Comparison of ENCODE assay signal across 8 cellular contexts in genomic region chr22:28883917-28884753, GRCh38. TPM values are rescaled to one million over a fixed set of nuclear protein-coding genes. Genes with fewer than 3 reads are reported as not detected.
A peak's percentile ranks its signal among the peaks of the same experiment; 100 is the strongest.
DNase-seq lines count a peak whose midpoint lies in the region; ATAC-seq and TF ChIP-seq lines count a peak whose summit lies in the region.

No MANE protein-coding gene starts in this region.

- no peaks in the 10 kb centered on the region for H3K27me3 ChIP-seq in osteoblast (ENCODE audit: insufficient read depth, low read length)

- TF ChIP-seq CTCF in fibroblast of villous mesenchyme (IDR thresholded peaks at IDR 0.05; ENCODE audit: insufficient read depth, low read depth, low read length) (no peak), osteoblast (IDR thresholded peaks at IDR 0.05; ENCODE audit: extremely low read depth, low read depth, low read length) (no peak)

- H3K4me3 Mint-ChIP-seq in activated T-helper 1 cell treated with anti-CD3 and anti-CD28 coated beads, Interleukin-12 subunit alpha, Interleukin-12 subunit beta, Interleukin-2, Interleukin-4 antibody, amounts not matched to agents 30 ng/mL and 10 ng/mL and 1 ng/mL, durations not matched to agents 14 hours and 24 hours and 36 hours: peak overlapping the region; percentile 69

- peaks cover 14% of the 10 kb centered on the region for H3K4me1 Mint-ChIP-seq in activated T-helper 1 cell treated with anti-CD3 and anti-CD28 coated beads, Interleukin-12 subunit alpha, Interleukin-12 subunit beta, Interleukin-2, Interleukin-4 antibody, amounts not matched to agents 30 ng/mL and 10 ng/mL and 1 ng/mL, durations not matched to agents 14 hours and 24 hours and 36 hours (ENCODE audit: low read depth)

- H3K27ac ChIP-seq in osteoblast (ENCODE audit: low read depth, low read length): no peak overlapping the region

- H3K36me3 ChIP-seq in osteoblast (ENCODE audit: insufficient read depth, low read length): no peaks in the 10 kb centered on the region

- peaks cover 8% of the 10 kb centered on the region for H3K4me1 ChIP-seq in osteoblast (ENCODE audit: insufficient read depth, low read length)

- H4K20me1 ChIP-seq in osteoblast (ENCODE audit: insufficient read depth, low read length): peaks cover 11% of the 10 kb centered on the region

- H3K36me3 Mint-ChIP-seq in activated T-helper 1 cell treated with anti-CD3 and anti-CD28 coated beads, Interleukin-12 subunit alpha, Interleukin-12 subunit beta, Interleukin-2, Interleukin-4 antibody, amounts not matched to agents 30 ng/mL and 10 ng/mL and 1 ng/mL, durations not matched to agents 14 hours and 24 hours and 36 hours (ENCODE audit: low read depth): peaks cover 2% of the 10 kb centered on the region

- no peaks in the 10 kb centered on the region for H3K9me3 Mint-ChIP-seq in activated T-helper 1 cell treated with anti-CD3 and anti-CD28 coated beads, Interleukin-12 subunit alpha, Interleukin-12 subunit beta, Interleukin-2, Interleukin-4 antibody, amounts not matched to agents 30 ng/mL and 10 ng/mL and 1 ng/mL, durations not matched to agents 14 hours and 24 hours and 36 hours

- DNase-seq in NCI-H1417 (lab: John Stamatoyannopoulos, UW) (peak; percentile 22 to 64 (median 56)), NCI-H1417 treated with DMSO at 0.1 percent for 48 hours (lab: John Stamatoyannopoulos, UW) (no peak), NCI-H226 (peak; percentile 16), fibroblast of villous mesenchyme (ENCODE audit: low read depth) (peak; percentile 59), osteoblast (ENCODE audit: insufficient read length, low spot score, missing footprints) (peak; percentile 94), Ammon's horn (ENCODE audit: low spot score) (no peak)
- peak; percentile 10 for DNase-seq in activated T-helper 1 cell treated with anti-CD3 and anti-CD28 coated beads, Interleukin-12 subunit alpha, Interleukin-12 subunit beta, Interleukin-2, Interleukin-4 antibody, amounts not matched to agents 30 ng/mL and 10 ng/mL and 1 ng/mL, durations not matched to agents 14 hours and 24 hours and 36 hours (ENCODE audit: low spot score)

- H3K4me3 ChIP-seq in fibroblast of villous mesenchyme (ENCODE audit: low read depth, low read length) (peak overlapping the region; percentile 63), osteoblast (ENCODE audit: insufficient read depth, low read length) (peak overlapping the region; percentile 70)

- H2AFZ ChIP-seq in osteoblast (ENCODE audit: low read length): peak overlapping the region; percentile 49

- peaks cover 37% of the 10 kb centered on the region for H3K79me2 ChIP-seq in osteoblast (ENCODE audit: insufficient read depth, low read length)

- H3K4me2 ChIP-seq in osteoblast (ENCODE audit: insufficient read depth, low read length): peak overlapping the region; percentile 83

- H3K27me3 Mint-ChIP-seq in activated T-helper 1 cell treated with anti-CD3 and anti-CD28 coated beads, Interleukin-12 subunit alpha, Interleukin-12 subunit beta, Interleukin-2, Interleukin-4 antibody, amounts not matched to agents 30 ng/mL and 10 ng/mL and 1 ng/mL, durations not matched to agents 14 hours and 24 hours and 36 hours (ENCODE audit: insufficient read depth): peaks cover 72% of the 10 kb centered on the region

- intact Hi-C loops in activated T-helper 1 cell treated with anti-CD3 and anti-CD28 coated beads, Interleukin-12 subunit alpha, Interleukin-12 subunit beta, Interleukin-2, Interleukin-4 antibody, amounts not matched to agents 30 ng/mL and 10 ng/mL and 1 ng/mL, durations not matched to agents 14 hours and 24 hours and 36 hours (cut with micrococcal nuclease): loop anchor here (1.0 to 10.0 kb wide), 7 partner anchors 25 to 381 kb away; partner anchors contain the start of genes CCDC117, EWSR1, HSCB and RHBDD3

- H3K9me3 ChIP-seq in osteoblast (ENCODE audit: low read depth, low read length): no peaks in the 10 kb centered on the region

- no peak overlapping the region for H3K27ac Mint-ChIP-seq in activated T-helper 1 cell treated with anti-CD3 and anti-CD28 coated beads, Interleukin-12 subunit alpha, Interleukin-12 subunit beta, Interleukin-2, Interleukin-4 antibody, amounts not matched to agents 30 ng/mL and 10 ng/mL and 1 ng/mL, durations not matched to agents 14 hours and 24 hours and 36 hours

- ATAC-seq in GM18502 (IDR thresholded peaks at IDR 0.05; ENCODE audit: poor library complexity, unreplicated experiment): no peak

RNA-seq across cellular contexts. Expression of gene ZNRF3, which starts 0.8 kb away (rescaled TPM):
- 1.9 and 2.1 TPM in 2 replicates for total RNA-seq in activated T-helper 1 cell treated with anti-CD3 and anti-CD28 coated beads, Interleukin-12 subunit alpha, Interleukin-12 subunit beta, Interleukin-2, Interleukin-4 antibody, amounts not matched to agents 30 ng/mL and 10 ng/mL and 1 ng/mL, durations not matched to agents 14 hours and 24 hours and 36 hours
- 1.7 and 3.9 TPM in 2 replicates for total RNA-seq in fibroblast of villous mesenchyme
- total RNA-seq in osteoblast: 4.7 and 6.9 TPM in 2 replicates

Comparison
In these comparisons a context has a peak if more than half of its experiments do, and no peak if none do; other contexts are left out.
1. DNase-seq: peak in NCI-H1417 (3 of 3), NCI-H226 (single experiment), activated T-helper 1 cell treated with anti-CD3 and anti-CD28 coated beads, Interleukin-12 subunit alpha, Interleukin-12 subunit beta, Interleukin-2, Interleukin-4 antibody, amounts not matched to agents 30 ng/mL and 10 ng/mL and 1 ng/mL, durations not matched to agents 14 hours and 24 hours and 36 hours (single experiment), fibroblast of villous mesenchyme (single experiment) and osteoblast (single experiment); none in NCI-H1417 treated with DMSO at 0.1 percent for 48 hours (single experiment) and Ammon's horn (single experiment).